Comparison of ENCODE assay signal across 10 cellular contexts in genomic region chr19:53275480-53275879, GRCh38. TPM values are rescaled to one million over a fixed set of nuclear protein-coding genes. Genes with fewer than 3 reads are reported as not detected.
"Had no signal": no experiment of that assay in that cellular context is flagged by ENCODE, and none has a peak within 500 bp of the region (broad histone marks: within the 10 kb centered on the region; RNA-seq: fewer than 3 reads in every experiment).

No MANE protein-coding gene starts in this region.

- H3K4me2 ChIP-seq: KMS-11 had no signal

- H3K4me3 ChIP-seq: K562 had no signal

- H3K9ac ChIP-seq: KMS-11 had no signal

- DNase-seq: IMR-90, KBM-7, KG1 had no signal

- ATAC-seq: HepG2, K562 had no signal

- H3K27ac ChIP-seq: HL-60, KMS-11 had no signal

- FAIRE-seq: HepG2, K562 had no signal

RNA-seq across cellular contexts. Expression of gene VN1R4, which starts 8.0 kb away (rescaled TPM):
- total RNA-seq: HepG2, HT-29, HT1080, IMR-90, K562 had no signal
- polyA plus RNA-seq: HepG2, IgD-negative memory B cell, IMR-90, K562 had no signal

RNA-seq across cellular contexts. Expression of gene VN1R2, which starts 17.4 kb away (rescaled TPM):
- total RNA-seq: HepG2, HT-29, HT1080, IMR-90, K562 had no signal
- polyA plus RNA-seq: HepG2, IgD-negative memory B cell, IMR-90, K562 had no signal

RNA-seq across cellular contexts. Expression of gene ZNF677, which starts 20.8 kb away (rescaled TPM):
- total RNA-seq: HepG2, HT-29, HT1080 had no signal
- polyA plus RNA-seq: HepG2 had no signal
